ENCODE assay signal across 20 cellular contexts in genomic region chr1:30102605-30103004, GRCh38.
DNase-seq lines count a peak whose midpoint lies in the region; ATAC-seq, FAIRE-seq and TF ChIP-seq lines count a peak whose summit lies in the region.
"Had no signal": no experiment of that assay in that cellular context is flagged by ENCODE, and none has a peak within 500 bp of the region (broad histone marks: within the 10 kb centered on the region; RNA-seq: fewer than 3 reads in every experiment).

No MANE protein-coding gene starts in this region.

- WGBS in HepG2 (ENCODE audit: low lambda C conversion rate) = 46% methylated on average over 7 of the region's 7 CpGs
- WGBS in right lobe of liver (ENCODE audit: insufficient coverage, low coverage, low lambda C conversion rate, missing lambda C conversion rate) = 66% methylated on average over 6 of the region's 7 CpGs
- WGBS in H1 (ENCODE audit: extremely low coverage in 1 of 2, insufficient coverage in 1 of 2, insufficient read length in 1 of 2, insufficient replicate concordance in 2 of 2, low coverage in 1 of 2, low lambda C conversion rate in 2 of 2, missing lambda C conversion rate in 1 of 2), 2 experiments = 90% methylated on average over 7 of the region's 7 CpGs; no CpG with 5 or more reads in 1 of the 2 experiments

- no peak overlapping the region for H4K5ac ChIP-seq in H1 (ENCODE audit: insufficient read length, low read depth, low read length)

- H3K4me1 ChIP-seq in HepG2 (ENCODE audit: insufficient read depth, low read length) = no peaks in the 10 kb centered on the region
- H3K4me1 ChIP-seq in right lobe of liver = no peaks in the 10 kb centered on the region
- H3K4me1 ChIP-seq in H1 (replicated peaks in 1 of 4; ENCODE audit: control insufficient read depth in 3 of 4, insufficient read depth in 4 of 4, low read length in 3 of 4) = peaks cover 0 to 3% (median 0%) of the 10 kb centered on the region in 4 experiments; a peak in 1 of 7 replicates
- H3K4me1 ChIP-seq: A549; BLaER1 treated with 17β-estradiol and CSF1 and Interleukin-3, amounts not matched to agents 10 nM and 100 nM; Caco-2 had no signal

- H2BK5ac ChIP-seq in H1 (ENCODE audit: low read depth, low read length) = no peak overlapping the region

- H3K14ac ChIP-seq in H1 (ENCODE audit: insufficient read length) = no peak overlapping the region

- no peak overlapping the region for H3K18ac ChIP-seq in H1 (ENCODE audit: extremely low read depth, low read length)

- no peaks in the 10 kb centered on the region for H3K79me1 ChIP-seq in H1 (ENCODE audit: low read depth, low read length)

- H2BK120ac ChIP-seq in H1 (replicated peaks; ENCODE audit: low read depth, low read length) = no peak overlapping the region

- no peak overlapping the region for H3K56ac ChIP-seq in H1 (replicated peaks; ENCODE audit: insufficient read length, low read depth, low read length)

- H2AFZ ChIP-seq in HepG2 (ENCODE audit: low read length) = no peak overlapping the region
- H2AFZ ChIP-seq in H1 (ENCODE audit: low read length) = no peak overlapping the region

- H4K20me1 ChIP-seq in HepG2 (ENCODE audit: insufficient read depth, low read length) = no peaks in the 10 kb centered on the region
- H4K20me1 ChIP-seq in H1 (replicated peaks in 1 of 2; ENCODE audit: control insufficient read depth in 1 of 2, insufficient read depth in 2 of 2, low read length in 2 of 2) = no peaks in the 10 kb centered on the region
- H4K20me1 ChIP-seq: BLaER1 treated with 17β-estradiol and CSF1 and Interleukin-3, amounts not matched to agents 10 nM and 100 nM had no signal

- H3K27ac ChIP-seq in HepG2 (ENCODE audit: extremely low read length, insufficient read depth, low read length) (no peak overlapping the region), right lobe of liver (no peak overlapping the region), H1 (ENCODE audit: low read depth, low read length) (no peak overlapping the region)
- H3K27ac ChIP-seq: 22Rv1; A549; BLaER1 treated with 17β-estradiol and CSF1 and Interleukin-3, amounts not matched to agents 10 nM and 100 nM; C4-2B had no signal

- H3K4me2 ChIP-seq in HepG2 (ENCODE audit: low read depth, low read length) (no peak overlapping the region), H1 (ENCODE audit: insufficient read depth in 1 of 2, low read depth in 2 of 2, low read length in 2 of 2) (no peak overlapping the region)
- H3K4me2 ChIP-seq: A549; BLaER1 treated with 17β-estradiol and CSF1 and Interleukin-3, amounts not matched to agents 10 nM and 100 nM had no signal

- TF ChIP-seq EP300 in HepG2 (IDR thresholded peaks at IDR 0.05; ENCODE audit: low read depth in 2 of 2, low read length in 2 of 2) (no peak), HepG2 (CRISPR knock-in tag; IDR thresholded peaks at IDR 0.05; ENCODE audit: borderline replicate concordance) (no peak), H1 (IDR thresholded peaks at IDR 0.05; ENCODE audit: borderline replicate concordance in 1 of 2, low read depth in 2 of 2, low read length in 2 of 2) (no peak)

- CTCF ChIA-PET in HepG2 (lab: Yijun Ruan, JAX; ENCODE audit: low intra/inter-chr PET ratio, low total read pairs) (no interaction called here), H1 (lab: Charles Lee; ENCODE audit: partially characterized antibody) (interaction anchor here (1.0 to 4.7 kb wide), 9 partner anchors 8 to 399 kb away, joined by 3 to 17 read pairs (median 4); no protein-coding TSS in a partner anchor)

- no peak overlapping the region for H2BK12ac ChIP-seq in H1 (ENCODE audit: low read depth, low read length)

- no peak overlapping the region for H3K23ac ChIP-seq in H1 (ENCODE audit: insufficient read length)

- TF ChIP-seq POLR2A in HepG2 (IDR thresholded peaks at IDR 0.05; ENCODE audit: insufficient read depth in 1 of 2, low read depth in 2 of 2, low read length in 2 of 2) (no peak), right lobe of liver (IDR thresholded peaks at IDR 0.05) (no peak), H1 (IDR thresholded peaks at IDR 0.05; ENCODE audit: control extremely low read depth in 1 of 2, low read depth in 2 of 2, low read length in 2 of 2) (no peak)

- TF ChIP-seq RAD21 in HepG2 (CRISPR knock-in tag; IDR thresholded peaks at IDR 0.05) (no peak), H1 (IDR thresholded peaks at IDR 0.05 in 1 of 2, conservative IDR thresholded peaks at IDR 0.05 in 1 of 2; ENCODE audit: low read depth in 2 of 2, low read length in 2 of 2) (no peak)

- no peaks in the 10 kb centered on the region for H3K23me2 ChIP-seq in H1 (ENCODE audit: low read depth, low read length)

- no peak for TF ChIP-seq CTCF in HepG2 (CRISPR knock-in tag; IDR thresholded peaks at IDR 0.05)
- TF ChIP-seq CTCF in right lobe of liver (IDR thresholded peaks at IDR 0.05) = no peak
- no peak for TF ChIP-seq CTCF in H1 (IDR thresholded peaks at IDR 0.05; ENCODE audit: control extremely low read depth in 1 of 3, insufficient read depth in 1 of 3, low read depth in 1 of 3, low read length in 3 of 3)

- H3K4me3 ChIP-seq in HepG2 (replicated peaks in 1 of 3; ENCODE audit: insufficient read depth in 1 of 3, low read depth in 2 of 3, low read length in 3 of 3) (no peak overlapping the region), right lobe of liver (no peak overlapping the region), H1 (ENCODE audit: extremely low read depth in 1 of 4, insufficient read depth in 2 of 4, low read depth in 3 of 4, low read length in 4 of 4) (no peak overlapping the region)
- H3K4me3 ChIP-seq: A549; BLaER1 treated with 17β-estradiol and CSF1 and Interleukin-3, amounts not matched to agents 10 nM and 100 nM had no signal

- DNase-seq in HepG2 (ENCODE audit: low spot score) = no peak
- no peak for DNase-seq in right lobe of liver
- no peak for DNase-seq in H1 (ENCODE audit: low read depth in 1 of 2, low spot score in 2 of 2)
- DNase-seq in frontal cortex (ENCODE audit: low spot score in 2 of 2) = no peak
- DNase-seq: AML-193; Caco-2; Calu3; CD4-positive, alpha-beta T cell; CD8-positive, alpha-beta T cell; DMS79 treated with DMSO at 0.1 percent for 48 hours; GF-D8 had no signal

- no peak overlapping the region for H4K91ac ChIP-seq in H1 (replicated peaks; ENCODE audit: insufficient read length, low read length)

- intact Hi-C loops in HepG2 (cut with micrococcal nuclease; ENCODE audit: unreplicated experiment) = no loop called here
- intact Hi-C loops in right lobe of liver (cut with DNase I) = no loop called here

- H3K9ac ChIP-seq in HepG2 (ENCODE audit: insufficient read depth, low read depth, low read length) = no peak overlapping the region
- H3K9ac ChIP-seq in H1 (replicated peaks in 1 of 4; ENCODE audit: extremely low read depth in 1 of 4, low read depth in 3 of 4, low read length in 3 of 4) = no peak overlapping the region
- H3K9ac ChIP-seq: BLaER1 treated with 17β-estradiol and CSF1 and Interleukin-3, amounts not matched to agents 10 nM and 100 nM had no signal

- ATAC-seq in HepG2 (no peak), right lobe of liver (no peak), GM21737 (IDR thresholded peaks at IDR 0.05; ENCODE audit: unreplicated experiment) (no peak)
- ATAC-seq: A549; CD8-positive, alpha-beta T cell had no signal

- H3K9me3 ChIP-seq in HepG2 (ENCODE audit: low read length) = peaks cover 8% of the 10 kb centered on the region; the same call in 1 of the 2 replicates
- no peaks in the 10 kb centered on the region for H3K9me3 ChIP-seq in right lobe of liver
- no peaks in the 10 kb centered on the region for H3K9me3 ChIP-seq in H1 (ENCODE audit: insufficient read depth in 2 of 2, low read depth in 1 of 2, low read length in 1 of 2)
- H3K9me3 ChIP-seq: A549; BLaER1 treated with 17β-estradiol and CSF1 and Interleukin-3, amounts not matched to agents 10 nM and 100 nM; Caco-2 had no signal

- BruUV-seq in HepG2 (replicated peaks; lab: Mats Ljungman, UMichigan) = no TSS peak

- H4K8ac ChIP-seq in H1 (ENCODE audit: extremely low read depth, insufficient read depth, low read length) = peak overlapping the region; percentile 42; the same call in 1 of the 2 replicates

- no peak overlapping the region for H2BK20ac ChIP-seq in H1 (ENCODE audit: low read length)

- no peak for FAIRE-seq in HepG2 (lab: Jason Lieb, UNC)
- FAIRE-seq in H1 (lab: Jason Lieb, UNC) = no peak
- FAIRE-seq in frontal cortex (lab: Jason Lieb, UNC) = no peak
- FAIRE-seq: A549, D721Med, G401.6, GM12891, GM19239 had no signal

- in situ Hi-C loops in HepG2 (cut with HindIII; ENCODE audit: extremely low pct_ligation_motif_present, low pct_unique_long_range_greater_than_20kb) = loop anchor here (10.0 to 25.0 kb wide), 3 partner anchors 318 to 868 kb away; partner anchors contain the start of genes MECR and PTPRU

- H3K79me2 ChIP-seq in HepG2 (ENCODE audit: insufficient read depth, low read length) (no peaks in the 10 kb centered on the region), H1 (ENCODE audit: control insufficient read depth in 1 of 2, insufficient read depth in 2 of 2, low read length in 2 of 2) (no peaks in the 10 kb centered on the region)

- no peak overlapping the region for H3K4ac ChIP-seq in H1 (replicated peaks; ENCODE audit: insufficient read length, low read depth, low read length)

- H2AK5ac ChIP-seq in H1 (ENCODE audit: low read depth, low read length) = no peak overlapping the region

- H3K36me3 ChIP-seq in HepG2 (replicated peaks in 1 of 2; ENCODE audit: control insufficient read depth in 1 of 2, insufficient read depth in 2 of 2, low read length in 2 of 2) = no peaks in the 10 kb centered on the region
- H3K36me3 ChIP-seq in right lobe of liver = no peaks in the 10 kb centered on the region
- H3K36me3 ChIP-seq in H1 (ENCODE audit: control insufficient read depth in 2 of 4, insufficient read depth in 4 of 4, low read length in 3 of 4) = no peaks in the 10 kb centered on the region
- H3K36me3 ChIP-seq: BLaER1 treated with 17β-estradiol and CSF1 and Interleukin-3, amounts not matched to agents 10 nM and 100 nM had no signal

- H3K27me3 ChIP-seq in HepG2 (ENCODE audit: control insufficient read depth in 1 of 2, insufficient read depth in 2 of 2, low read length in 2 of 2) = peaks cover 0 to 1% of the 10 kb centered on the region in 2 experiments; a peak in 4 of 5 replicates
- no peaks in the 10 kb centered on the region for H3K27me3 ChIP-seq in right lobe of liver
- H3K27me3 ChIP-seq in H1 (replicated peaks in 1 of 4; ENCODE audit: control insufficient read depth in 3 of 4, extremely low read depth in 1 of 4, insufficient read depth in 3 of 4, low read length in 3 of 4) = no peaks in the 10 kb centered on the region
- H3K27me3 ChIP-seq: BLaER1 treated with 17β-estradiol and CSF1 and Interleukin-3, amounts not matched to agents 10 nM and 100 nM had no signal

- POLR2A ChIA-PET in HepG2 (lab: Yijun Ruan, JAX) (no interaction called here), H1 (lab: Charles Lee; ENCODE audit: partially characterized antibody) (no interaction called here)

- no peak overlapping the region for H2BK15ac ChIP-seq in H1 (ENCODE audit: low read length)

TF ChIP-seq in HepG2, 621 proteins besides CTCF, POLR2A, EP300 and RAD21:
- no peak for TF ChIP-seq ZNF792 (CRISPR knock-in tag; IDR thresholded peaks at IDR 0.05)
- peak; percentile 79 for TF ChIP-seq CREB1 (IDR thresholded peaks at IDR 0.05)
- no peak for TF ChIP-seq CREB1 (CRISPR knock-in tag; IDR thresholded peaks at IDR 0.05)

TF ChIP-seq in H1, 55 proteins besides CTCF, POLR2A, EP300 and RAD21 (continues in another document):
- no peak for TF ChIP-seq GTF2F1 (IDR thresholded peaks at IDR 0.05; ENCODE audit: borderline replicate concordance, low read depth, low read length)
- TF ChIP-seq KDM1A (IDR thresholded peaks at IDR 0.05; ENCODE audit: borderline replicate concordance, low read length) = no peak
- TF ChIP-seq CBX8 (IDR thresholded peaks at IDR 0.05; ENCODE audit: borderline replicate concordance, low read depth, low read length) = no peak
